In genomic region chr6:107230448-107230847, GRCh38 we compare ENCODE assay signal across 2 cellular contexts.
TF ChIP-seq lines count a peak whose summit lies in the region.

No MANE protein-coding gene starts in this region.

TF ChIP-seq in IMR-90, 13 proteins besides CTCF, POLR2A, EP300 and RAD21 (continued from another document):
- TF ChIP-seq ELK1 (IDR thresholded peaks at IDR 0.05; ENCODE audit: borderline replicate concordance, low read depth, low read length), result no peak

TF ChIP-seq in HEK293T, 16 proteins besides CTCF, POLR2A, EP300 and RAD21 (continued from another document):
- TF ChIP-seq NFRKB (IDR thresholded peaks at IDR 0.05) (no peak), LEF1 (IDR thresholded peaks at IDR 0.05; ENCODE audit: borderline replicate concordance) (no peak), FOXA1 (IDR thresholded peaks at IDR 0.05) (no peak), L3MBTL2 (conservative IDR thresholded peaks at IDR 0.05) (no peak), ZNF384 (IDR thresholded peaks at IDR 0.05) (no peak), TARDBP (IDR thresholded peaks at IDR 0.05) (no peak), SUZ12 (IDR thresholded peaks at IDR 0.05) (no peak), SP1 (IDR thresholded peaks at IDR 0.05) (no peak), ARNT (IDR thresholded peaks at IDR 0.05) (no peak), BHLHE40 (IDR thresholded peaks at IDR 0.05; ENCODE audit: borderline replicate concordance) (no peak), ELF4 (IDR thresholded peaks at IDR 0.05) (no peak)
